Comparison of ENCODE assay signal across 8 cellular contexts in the genomic region with DNA sequence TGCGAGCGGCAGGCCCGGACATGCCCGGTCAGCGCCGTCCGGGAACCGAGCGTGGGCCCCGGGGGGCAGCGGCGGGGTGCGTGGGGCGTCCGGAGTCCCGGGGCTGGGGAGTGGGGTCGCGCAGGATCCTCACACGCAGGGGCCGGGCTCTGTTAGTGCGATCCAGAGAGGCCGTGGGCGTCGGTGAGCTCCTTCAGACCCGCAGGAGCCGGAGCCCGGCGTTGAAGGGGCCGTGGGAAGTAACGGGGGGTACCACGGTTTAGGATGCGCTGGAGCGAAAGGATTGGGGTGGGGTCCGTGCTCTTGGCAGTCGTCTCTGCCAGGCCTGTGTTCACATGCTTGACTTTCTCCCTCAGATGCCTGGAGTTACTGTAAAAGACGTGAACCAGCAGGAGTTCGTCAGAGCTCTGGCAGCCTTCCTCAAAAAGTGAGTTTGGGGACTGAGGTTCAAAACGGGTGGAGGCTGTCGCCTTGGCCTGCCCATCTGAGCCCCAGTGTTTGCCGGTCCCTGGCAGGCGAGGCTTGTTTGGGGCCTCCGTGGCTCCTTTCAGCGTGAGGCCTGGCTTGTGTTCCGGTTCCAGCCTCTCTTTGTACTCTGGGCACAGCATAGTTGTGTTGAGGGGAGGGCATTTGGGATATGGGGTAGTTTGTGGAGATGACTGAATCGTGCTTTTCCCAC. TPM values are rescaled to one million over a fixed set of nuclear protein-coding genes. Genes with fewer than 3 reads are reported as not detected.
DNase-seq lines count a peak whose midpoint lies in the region; ATAC-seq and TF ChIP-seq lines count a peak whose summit lies in the region.

No MANE protein-coding gene starts in this region.

- WGBS in psoas muscle, 3 donors: 0 to 1% (median 0%) methylated on average over 41 to 45 of the region's 45 CpGs

- peaks cover 52% of the 10 kb centered on the region for H3K4me1 Mint-ChIP-seq in activated CD4-positive, alpha-beta T cell treated with anti-CD3 and anti-CD28 coated beads for 36 hours
- peaks cover 46% of the 10 kb centered on the region for H3K4me1 Mint-ChIP-seq in activated CD4-positive, alpha-beta memory T cell treated with anti-CD3 and anti-CD28 coated beads for 36 hours (ENCODE audit: low read depth)

- peaks cover 50% of the 10 kb centered on the region for H3K36me3 Mint-ChIP-seq in activated CD4-positive, alpha-beta T cell treated with anti-CD3 and anti-CD28 coated beads for 36 hours (ENCODE audit: low read depth)
- peaks cover 47% of the 10 kb centered on the region for H3K36me3 Mint-ChIP-seq in activated CD4-positive, alpha-beta memory T cell treated with anti-CD3 and anti-CD28 coated beads for 36 hours

- POLR2A ChIA-PET in activated CD4-positive, alpha-beta T cell treated with anti-CD3 and anti-CD28 coated beads for 36 hours (lab: Charles Lee): interaction anchor here (0.6 to 2.9 kb wide), 10 partner anchors 8 to 382 kb away, joined by 3 to 40 read pairs (median 4); a partner anchor contains a TSS
- POLR2A ChIA-PET in activated CD4-positive, alpha-beta memory T cell treated with anti-CD3 and anti-CD28 coated beads for 36 hours (lab: Charles Lee): interaction anchor here (1.0 to 4.5 kb wide), 9 partner anchors 8 to 98 kb away, joined by 3 to 68 read pairs (median 13); a partner anchor contains a TSS

- H3K4me3 Mint-ChIP-seq in activated CD4-positive, alpha-beta T cell treated with anti-CD3 and anti-CD28 coated beads for 36 hours: peak overlapping the region; percentile 86
- H3K4me3 Mint-ChIP-seq in activated CD4-positive, alpha-beta memory T cell treated with anti-CD3 and anti-CD28 coated beads for 36 hours: peak overlapping the region; percentile 87

- peaks cover 19% of the 10 kb centered on the region for H3K4me1 ChIP-seq in psoas muscle

- CTCF ChIA-PET in activated CD4-positive, alpha-beta T cell treated with anti-CD3 and anti-CD28 coated beads for 36 hours (lab: Charles Lee): interaction anchor here (0.6 to 2.9 kb wide), 13 partner anchors 8 to 384 kb away, joined by 3 to 14 read pairs (median 5); a partner anchor contains a TSS
- CTCF ChIA-PET in activated CD4-positive, alpha-beta memory T cell treated with anti-CD3 and anti-CD28 coated beads for 36 hours (lab: Charles Lee): interaction anchor here (0.8 to 4.2 kb wide), 14 partner anchors 11 to 496 kb away, joined by 3 to 51 read pairs (median 5); a partner anchor contains a TSS

- peak overlapping the region; percentile 93 for H3K27ac Mint-ChIP-seq in activated CD4-positive, alpha-beta T cell treated with anti-CD3 and anti-CD28 coated beads for 36 hours
- H3K27ac Mint-ChIP-seq in activated CD4-positive, alpha-beta memory T cell treated with anti-CD3 and anti-CD28 coated beads for 36 hours: peak overlapping the region; percentile 94

- no peaks in the 10 kb centered on the region for H3K27me3 Mint-ChIP-seq in activated CD4-positive, alpha-beta T cell treated with anti-CD3 and anti-CD28 coated beads for 36 hours
- no peaks in the 10 kb centered on the region for H3K27me3 Mint-ChIP-seq in activated CD4-positive, alpha-beta memory T cell treated with anti-CD3 and anti-CD28 coated beads for 36 hours

- peaks cover 0 to under 1% (median 0%) of the 10 kb centered on the region in 3 donors for H3K27me3 ChIP-seq in psoas muscle (ENCODE audit: insufficient read depth in 3 of 3, low read length in 2 of 3)

- no peaks in the 10 kb centered on the region for H3K9me3 Mint-ChIP-seq in activated CD4-positive, alpha-beta T cell treated with anti-CD3 and anti-CD28 coated beads for 36 hours (ENCODE audit: low read depth)
- no peaks in the 10 kb centered on the region for H3K9me3 Mint-ChIP-seq in activated CD4-positive, alpha-beta memory T cell treated with anti-CD3 and anti-CD28 coated beads for 36 hours

- H3K4me3 ChIP-seq in fibroblast of villous mesenchyme (ENCODE audit: low read depth, low read length) (peak overlapping the region; percentile 99), psoas muscle (peak overlapping the region; percentile 94)

- TF ChIP-seq CTCF in fibroblast of villous mesenchyme (IDR thresholded peaks at IDR 0.05; ENCODE audit: insufficient read depth, low read depth, low read length) (no peak), psoas muscle (IDR thresholded peaks at IDR 0.05) (no peak)

- peak overlapping the region; percentile 93 for H3K27ac ChIP-seq in psoas muscle

- no peak for ATAC-seq in activated CD4-positive, alpha-beta T cell treated with anti-CD3 and anti-CD28 coated beads for 36 hours
- ATAC-seq in psoas muscle: no peak

- no peaks in the 10 kb centered on the region for H3K9me3 ChIP-seq in psoas muscle

- no peak for DNase-seq in activated CD4-positive, alpha-beta T cell treated with anti-CD3 and anti-CD28 coated beads for 36 hours
- no peak for DNase-seq in activated CD4-positive, alpha-beta T cell treated with anti-CD3 and anti-CD28 coated beads for 1 hour
- DNase-seq in activated CD4-positive, alpha-beta memory T cell treated with anti-CD3 and anti-CD28 coated beads for 36 hours: peak; percentile 42
- DNase-seq in fibroblast of villous mesenchyme (ENCODE audit: low read depth) (peak; percentile 32), psoas muscle (peak in 1 of 2 donors; percentile 55), NCI-H1694 treated with DMSO at 0.1 percent for 48 hours (lab: John Stamatoyannopoulos, UW) (no peak), globus pallidus (ENCODE audit: low spot score) (no peak), NCI-H2196 treated with DMSO at 0.1 percent for 48 hours (lab: John Stamatoyannopoulos, UW; ENCODE audit: unreplicated experiment) (no peak)

- intact Hi-C loops in activated CD4-positive, alpha-beta T cell treated with anti-CD3 and anti-CD28 coated beads for 36 hours (cut with DNase I, micrococcal nuclease): loop anchor here (1.0 to 5.0 kb wide), 9 partner anchors 11 to 1063 kb away; a partner anchor contains a TSS
- intact Hi-C loops in activated CD4-positive, alpha-beta memory T cell treated with anti-CD3 and anti-CD28 coated beads for 36 hours (cut with micrococcal nuclease): loop anchor here (1.0 kb wide), 1 partner anchor 11 kb away; no protein-coding TSS in a partner anchor
- intact Hi-C loops in psoas muscle (cut with DNase I): loop anchor here (1.0 to 5.0 kb wide), 2 partner anchors 24 to 97 kb away; a partner anchor contains a TSS

- peaks cover 9 to 49% of the 10 kb centered on the region in 2 donors for H3K36me3 ChIP-seq in psoas muscle (ENCODE audit: insufficient read depth in 1 of 2, low read depth in 1 of 2)

RNA-seq across cellular contexts. Expression of a gene that starts 0.5 kb away (rescaled TPM):
- total RNA-seq in activated CD4-positive, alpha-beta T cell treated with anti-CD3 and anti-CD28 coated beads for 36 hours: 1,000 to 10,000 TPM; 2,342 to 3,204 TPM
- 1,000 to 10,000 TPM; 3,181 to 3,314 TPM for total RNA-seq in activated CD4-positive, alpha-beta memory T cell treated with anti-CD3 and anti-CD28 coated beads for 36 hours
- 600 and 662 TPM in 2 replicates for total RNA-seq in fibroblast of villous mesenchyme
- total RNA-seq in psoas muscle: 100 to 1,000 TPM; 593 to 962 (median 730) TPM
- polyA plus RNA-seq in psoas muscle: 1,000 to 10,000 TPM; 1,218 to 2,236 (median 1,284) TPM

RNA-seq across cellular contexts. Expression of a gene that starts 15.7 kb away (rescaled TPM):
- not detected for total RNA-seq in activated CD4-positive, alpha-beta T cell treated with anti-CD3 and anti-CD28 coated beads for 36 hours
- total RNA-seq in activated CD4-positive, alpha-beta memory T cell treated with anti-CD3 and anti-CD28 coated beads for 36 hours: not detected
- not detected in 2 replicates for total RNA-seq in fibroblast of villous mesenchyme
- total RNA-seq in psoas muscle: not detected
- polyA plus RNA-seq in psoas muscle: not detected

RNA-seq across cellular contexts. Expression of a gene that starts 16.1 kb away (rescaled TPM):
- total RNA-seq in activated CD4-positive, alpha-beta T cell treated with anti-CD3 and anti-CD28 coated beads for 36 hours: not detected
- total RNA-seq in activated CD4-positive, alpha-beta memory T cell treated with anti-CD3 and anti-CD28 coated beads for 36 hours: not detected
- not detected in 2 replicates for total RNA-seq in fibroblast of villous mesenchyme
- not detected for total RNA-seq in psoas muscle
- not detected for polyA plus RNA-seq in psoas muscle

RNA-seq across cellular contexts. Expression of a gene that starts 16.5 kb away (rescaled TPM):
- 1 to 10 TPM; 4.0 to 4.1 TPM for total RNA-seq in activated CD4-positive, alpha-beta T cell treated with anti-CD3 and anti-CD28 coated beads for 36 hours
- total RNA-seq in activated CD4-positive, alpha-beta memory T cell treated with anti-CD3 and anti-CD28 coated beads for 36 hours: 1 to 10 TPM; 1.5 to 1.6 TPM
- total RNA-seq in fibroblast of villous mesenchyme (not detected in 2 replicates), psoas muscle (1 to 10 TPM in 2 of 4 donors, under 1 TPM in 2; 0.30 to 1.4 (median 0.91) TPM)
- 1 to 10 TPM in 1 of 3 donors, under 1 TPM in 2; 0.30 to 1.3 (median 0.87) TPM for polyA plus RNA-seq in psoas muscle

RNA-seq across cellular contexts. Expression of a gene that starts 22.4 kb away (rescaled TPM):
- 100 to 1,000 TPM; 231 to 276 TPM for total RNA-seq in activated CD4-positive, alpha-beta T cell treated with anti-CD3 and anti-CD28 coated beads for 36 hours
- total RNA-seq in activated CD4-positive, alpha-beta memory T cell treated with anti-CD3 and anti-CD28 coated beads for 36 hours: 100 to 1,000 TPM; 298 to 327 TPM
- 35.0 and 38.3 TPM in 2 replicates for total RNA-seq in fibroblast of villous mesenchyme
- 10 to 100 TPM; 15.8 to 22.2 (median 21.3) TPM for total RNA-seq in psoas muscle
- 10 to 100 TPM; 20.4 to 28.0 (median 20.7) TPM for polyA plus RNA-seq in psoas muscle

Comparison
In these comparisons a context has a peak if more than half of its experiments do, and no peak if none do; other contexts are left out.
1. DNase-seq: peak in activated CD4-positive, alpha-beta memory T cell treated with anti-CD3 and anti-CD28 coated beads for 36 hours (single experiment) and fibroblast of villous mesenchyme (single experiment); none in activated CD4-positive, alpha-beta T cell treated with anti-CD3 and anti-CD28 coated beads for 36 hours (single experiment), activated CD4-positive, alpha-beta T cell treated with anti-CD3 and anti-CD28 coated beads for 1 hour (single experiment), NCI-H1694 treated with DMSO at 0.1 percent for 48 hours (single experiment), globus pallidus (single experiment) and NCI-H2196 treated with DMSO at 0.1 percent for 48 hours (single experiment).